In the genomic region with DNA sequence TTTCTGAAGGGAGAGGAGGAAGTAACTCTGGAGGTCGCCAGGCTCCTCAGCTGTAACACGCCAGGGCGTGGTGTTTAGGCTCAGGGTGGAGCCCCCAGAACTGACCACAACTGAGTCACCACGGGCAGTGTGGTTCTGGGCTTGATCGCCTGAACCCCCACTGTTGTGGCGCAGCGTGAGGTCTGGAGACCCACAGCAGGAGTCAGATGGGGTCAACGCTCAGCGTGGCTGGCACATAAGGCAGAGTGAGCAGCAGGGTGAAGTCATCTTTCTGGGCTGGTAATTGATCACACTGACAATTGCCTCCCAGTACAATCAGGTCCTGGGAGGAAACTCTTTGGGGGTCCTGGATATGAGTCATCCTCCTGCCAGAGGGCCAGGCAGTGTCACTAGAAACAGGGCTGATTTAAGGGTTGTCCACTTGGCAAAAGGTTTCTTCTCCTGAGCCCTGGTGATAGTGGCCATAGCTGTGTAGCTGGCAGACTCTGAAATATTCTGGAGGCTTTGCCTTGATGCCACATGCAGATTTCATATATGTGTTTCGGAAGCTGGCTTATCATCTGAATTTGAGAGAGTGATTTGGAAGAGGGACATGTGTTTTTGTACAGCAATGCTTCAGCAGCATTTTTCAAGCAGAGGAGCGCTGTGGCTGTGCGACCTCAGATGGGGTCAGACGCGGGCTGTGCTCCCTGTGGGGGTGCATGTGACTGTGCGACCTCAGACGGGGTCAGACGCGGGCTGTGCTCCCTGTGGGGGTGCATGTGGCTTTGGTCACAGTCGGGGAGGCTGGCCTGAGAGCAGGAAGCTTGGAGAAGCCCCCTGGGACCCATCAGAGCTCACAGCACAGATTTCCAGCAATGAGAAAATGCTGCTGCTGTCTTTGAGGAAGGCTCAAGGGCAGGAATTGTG, we compare ENCODE assay signal across 8 cellular contexts. TPM values are rescaled to one million over a fixed set of nuclear protein-coding genes. Genes with fewer than 3 reads are reported as not detected.
DNase-seq lines count a peak whose midpoint lies in the region; ATAC-seq lines count a peak whose summit lies in the region.

No MANE protein-coding gene starts in this region.

- peaks cover 30% of the 10 kb centered on the region for H3K36me3 Mint-ChIP-seq in activated naive CD8-positive, alpha-beta T cell treated with anti-CD3 and anti-CD28 coated beads for 36 hours

- H3K27me3 Mint-ChIP-seq in activated naive CD8-positive, alpha-beta T cell treated with anti-CD3 and anti-CD28 coated beads for 36 hours = no peaks in the 10 kb centered on the region
- no peaks in the 10 kb centered on the region for H3K27me3 Mint-ChIP-seq in stimulated activated naive CD8-positive, alpha-beta T cell treated with anti-CD3 and anti-CD28 coated beads, Interleukin-15, amount 100 ng/mL, for 72 hours

- peak; percentile 83 for ATAC-seq in stimulated activated naive CD8-positive, alpha-beta T cell treated with anti-CD3 and anti-CD28 coated beads, Interleukin-15, amount 100 ng/mL, for 72 hours

- H3K27ac Mint-ChIP-seq in activated naive CD8-positive, alpha-beta T cell treated with anti-CD3 and anti-CD28 coated beads for 36 hours = peak overlapping the region; percentile 59
- peak overlapping the region; percentile 30 to 55 for H3K27ac Mint-ChIP-seq in stimulated activated naive CD8-positive, alpha-beta T cell treated with anti-CD3 and anti-CD28 coated beads, Interleukin-15, amount 100 ng/mL, for 72 hours

- no peak overlapping the region for H3K4me3 Mint-ChIP-seq in activated naive CD8-positive, alpha-beta T cell treated with anti-CD3 and anti-CD28 coated beads for 36 hours
- H3K4me3 Mint-ChIP-seq in stimulated activated naive CD8-positive, alpha-beta T cell treated with anti-CD3 and anti-CD28 coated beads, Interleukin-15, amount 100 ng/mL, for 72 hours = peak overlapping the region; percentile 59 to 73

- peak; percentile 37 for DNase-seq in stimulated activated CD4-positive, alpha-beta T cell treated with anti-CD3 and anti-CD28 coated beads, Interleukin-15, amount 100 ng/mL, for 24 hours
- no peak for DNase-seq in stimulated activated CD4-positive, alpha-beta T cell treated with anti-CD3 and anti-CD28 coated beads, Interleukin-12 subunit alpha, Interleukin-12 subunit beta, amount 100 ng/mL, for 4 hours
- DNase-seq in NOMO-1 (lab: John Stamatoyannopoulos, UW; ENCODE audit: unreplicated experiment in 2 of 2) (peak; percentile 68 to 84), islet precursor cell (peak; percentile 76), globus pallidus (ENCODE audit: low spot score) (no peak), DMS53 (lab: John Stamatoyannopoulos, UW) (no peak)
- DNase-seq in activated naive CD8-positive, alpha-beta T cell treated with anti-CD3 and anti-CD28 coated beads for 36 hours = peak; percentile 68
- peak; percentile 40 to 88 for DNase-seq in stimulated activated naive CD8-positive, alpha-beta T cell treated with anti-CD3 and anti-CD28 coated beads, Interleukin-15, amount 100 ng/mL, for 72 hours

- no peaks in the 10 kb centered on the region for H3K9me3 Mint-ChIP-seq in activated naive CD8-positive, alpha-beta T cell treated with anti-CD3 and anti-CD28 coated beads for 36 hours
- peaks cover 0 to 6% of the 10 kb centered on the region in 2 donors for H3K9me3 Mint-ChIP-seq in stimulated activated naive CD8-positive, alpha-beta T cell treated with anti-CD3 and anti-CD28 coated beads, Interleukin-15, amount 100 ng/mL, for 72 hours

- H3K4me1 Mint-ChIP-seq in activated naive CD8-positive, alpha-beta T cell treated with anti-CD3 and anti-CD28 coated beads for 36 hours = peaks cover 33% of the 10 kb centered on the region
- peaks cover 47% of the 10 kb centered on the region for H3K4me1 Mint-ChIP-seq in stimulated activated naive CD8-positive, alpha-beta T cell treated with anti-CD3 and anti-CD28 coated beads, Interleukin-15, amount 100 ng/mL, for 72 hours

RNA-seq across cellular contexts. Expression of a gene that starts 50.0 kb away (rescaled TPM):
- total RNA-seq in activated naive CD8-positive, alpha-beta T cell treated with anti-CD3 and anti-CD28 coated beads for 36 hours = 10 to 100 TPM; 28.1 to 29.4 TPM

Comparison
In these comparisons a context has a peak if more than half of its experiments do, and no peak if none do; other contexts are left out.
1. DNase-seq: peak in stimulated activated CD4-positive, alpha-beta T cell treated with anti-CD3 and anti-CD28 coated beads, Interleukin-15, amount 100 ng/mL, for 24 hours (single experiment), NOMO-1 (2 of 2), activated naive CD8-positive, alpha-beta T cell treated with anti-CD3 and anti-CD28 coated beads for 36 hours (single experiment), islet precursor cell (single experiment) and stimulated activated naive CD8-positive, alpha-beta T cell treated with anti-CD3 and anti-CD28 coated beads, Interleukin-15, amount 100 ng/mL, for 72 hours (2 of 2); none in stimulated activated CD4-positive, alpha-beta T cell treated with anti-CD3 and anti-CD28 coated beads, Interleukin-12 subunit alpha, Interleukin-12 subunit beta, amount 100 ng/mL, for 4 hours (single experiment), globus pallidus (single experiment) and DMS53 (single experiment).